In genomic region chr15:67801142-67801541, GRCh38 we compare ENCODE assay signal across 39 cellular contexts. TPM values are rescaled to one million over a fixed set of nuclear protein-coding genes. Genes with fewer than 3 reads are reported as not detected.
"Had no signal": no experiment of that assay in that cellular context is flagged by ENCODE, and none has a peak within 500 bp of the region (broad histone marks: within the 10 kb centered on the region; RNA-seq: fewer than 3 reads in every experiment).

No MANE protein-coding gene starts in this region.

- H3K27me3 Mint-ChIP-seq: activated CD4-positive, alpha-beta memory T cell treated with anti-CD3 and anti-CD28 coated beads for 36 hours; activated CD4-positive, alpha-beta T cell treated with anti-CD3 and anti-CD28 coated beads for 36 hours; activated CD4-positive, alpha-beta T cell treated with anti-CD3 and anti-CD28 coated beads, Interleukin-2, amount 10 ng/mL, durations not matched to agents 24 days and 14 days; activated naive CD4-positive, alpha-beta T cell treated with anti-CD3 and anti-CD28 coated beads, Interleukin-2, amount 10 ng/mL, durations not matched to agents 7 days and 5 days; activated naive CD8-positive, alpha-beta T cell treated with anti-CD3 and anti-CD28 coated beads, Interleukin-2, amount 10 ng/mL, durations not matched to agents 7 days and 5 days; activated T-cell treated with anti-CD3 and anti-CD28 coated beads, Interleukin-2, amount 50 U/mL, for 24 hours; brain; central memory CD8-positive, alpha-beta T cell; T-cell had no signal

- H3K9me3 ChIP-seq: ascending aorta, breast epithelium, esophagus squamous epithelium, gastroesophageal sphincter had no signal

- H3K4me3 ChIP-seq: ascending aorta, breast epithelium, esophagus squamous epithelium, gastroesophageal sphincter had no signal

- H3K27ac Mint-ChIP-seq: activated CD4-positive, alpha-beta memory T cell treated with anti-CD3 and anti-CD28 coated beads for 36 hours; activated CD4-positive, alpha-beta T cell treated with anti-CD3 and anti-CD28 coated beads for 36 hours; activated CD4-positive, alpha-beta T cell treated with anti-CD3 and anti-CD28 coated beads, Interleukin-2, amount 10 ng/mL, durations not matched to agents 24 days and 14 days; activated CD8-positive, alpha-beta T cell treated with anti-CD3 and anti-CD28 coated beads, Interleukin-2, amount 10 ng/mL, durations not matched to agents 7 days and 5 days; activated naive CD4-positive, alpha-beta T cell treated with anti-CD3 and anti-CD28 coated beads, Interleukin-2, amount 10 ng/mL, durations not matched to agents 7 days and 5 days; activated naive CD4-positive, alpha-beta T cell treated with anti-CD3 and anti-CD28 coated beads, Interleukin-2, amount 50 U/mL, for 72 hours; activated naive CD8-positive, alpha-beta T cell treated with anti-CD3 and anti-CD28 coated beads, Interleukin-2, amount 10 ng/mL, durations not matched to agents 7 days and 5 days; activated T-cell treated with anti-CD3 and anti-CD28 coated beads, Interleukin-2, amount 50 U/mL, for 24 hours; activated T-cell treated with anti-CD3 and anti-CD28 coated beads, Interleukin-2, amount 50 U/mL, for 72 hours; brain; T-cell; T-helper 1 cell treated with Interleukin-12 subunit alpha and Interleukin-12 subunit beta and Interleukin-4 antibody, amounts not matched to agents 30 μg/mL and 1 μg/mL, for 36 hours had no signal

- H3K27ac ChIP-seq: ascending aorta, breast epithelium, epithelial cell of prostate, esophagus squamous epithelium, gastroesophageal sphincter had no signal

- H3K36me3 ChIP-seq: breast epithelium had no signal

- H3K4me1 Mint-ChIP-seq: activated CD4-positive, alpha-beta T cell treated with anti-CD3 and anti-CD28 coated beads for 36 hours; activated naive CD8-positive, alpha-beta T cell treated with anti-CD3 and anti-CD28 coated beads, Interleukin-2, amount 10 ng/mL, durations not matched to agents 7 days and 5 days had no signal

- H3K9me3 Mint-ChIP-seq: activated CD4-positive, alpha-beta memory T cell treated with anti-CD3 and anti-CD28 coated beads for 36 hours; activated CD4-positive, alpha-beta T cell treated with anti-CD3 and anti-CD28 coated beads, Interleukin-2, amount 10 ng/mL, durations not matched to agents 24 days and 14 days; activated naive CD4-positive, alpha-beta T cell treated with anti-CD3 and anti-CD28 coated beads, Interleukin-2, amount 10 ng/mL, durations not matched to agents 7 days and 5 days; activated naive CD8-positive, alpha-beta T cell treated with anti-CD3 and anti-CD28 coated beads, Interleukin-2, amount 10 ng/mL, durations not matched to agents 7 days and 5 days; activated T-cell treated with anti-CD3 and anti-CD28 coated beads, Interleukin-2, amount 50 U/mL, for 24 hours; activated T-cell treated with anti-CD3 and anti-CD28 coated beads, Interleukin-2, amount 50 U/mL, for 72 hours; central memory CD8-positive, alpha-beta T cell; T-cell had no signal

- H3K4me3 Mint-ChIP-seq: activated CD4-positive, alpha-beta memory T cell treated with anti-CD3 and anti-CD28 coated beads for 36 hours; activated CD4-positive, alpha-beta T cell treated with anti-CD3 and anti-CD28 coated beads for 36 hours; activated CD4-positive, alpha-beta T cell treated with anti-CD3 and anti-CD28 coated beads, Interleukin-2, amount 10 ng/mL, durations not matched to agents 24 days and 14 days; activated CD8-positive, alpha-beta T cell treated with anti-CD3 and anti-CD28 coated beads, Interleukin-2, amount 10 ng/mL, durations not matched to agents 7 days and 5 days; activated naive CD4-positive, alpha-beta T cell treated with anti-CD3 and anti-CD28 coated beads, Interleukin-2, amount 10 ng/mL, durations not matched to agents 7 days and 5 days; activated naive CD8-positive, alpha-beta T cell treated with anti-CD3 and anti-CD28 coated beads, Interleukin-2, amount 10 ng/mL, durations not matched to agents 7 days and 5 days; activated T-cell treated with anti-CD3 and anti-CD28 coated beads, Interleukin-2, amount 50 U/mL, for 24 hours; activated T-cell treated with anti-CD3 and anti-CD28 coated beads, Interleukin-2, amount 50 U/mL, for 72 hours; brain; central memory CD8-positive, alpha-beta T cell; T-cell; T-helper 1 cell treated with Interleukin-12 subunit alpha and Interleukin-12 subunit beta and Interleukin-4 antibody, amounts not matched to agents 30 μg/mL and 1 μg/mL, for 36 hours had no signal

- FAIRE-seq: colon, endometrium, endothelial cell of umbilical vein had no signal

- H3K4me1 ChIP-seq: ascending aorta, breast epithelium, esophagus squamous epithelium, gastroesophageal sphincter had no signal

- DNase-seq: activated CD4-positive, alpha-beta memory T cell treated with anti-CD3 and anti-CD28 coated beads for 36 hours; activated CD4-positive, alpha-beta T cell treated with anti-CD3 and anti-CD28 coated beads for 36 hours; activated CD4-positive, alpha-beta T cell treated with anti-CD3 and anti-CD28 coated beads, Interleukin-2, amount 10 ng/mL, durations not matched to agents 24 days and 14 days; activated CD4-positive, CD25-positive, alpha-beta regulatory T cell; activated CD4-positive, CD25-positive, alpha-beta regulatory T cell treated with anti-CD3 and anti-CD28 coated beads, Interleukin-2, amount 50 U/mL, for 72 hours; activated CD8-positive, alpha-beta T cell treated with anti-CD3 and anti-CD28 coated beads, Interleukin-2, amount 10 ng/mL, durations not matched to agents 7 days and 5 days; activated gamma-delta T cell; activated naive CD4-positive, alpha-beta T cell; activated naive CD4-positive, alpha-beta T cell treated with anti-CD3 and anti-CD28 coated beads, Interleukin-2, amount 10 ng/mL, durations not matched to agents 7 days and 5 days; activated naive CD8-positive, alpha-beta T cell treated with anti-CD3 and anti-CD28 coated beads, Interleukin-2, amount 10 ng/mL, durations not matched to agents 7 days and 5 days; activated T-cell treated with anti-CD3 and anti-CD28 coated beads for 4 hours; activated T-cell treated with anti-CD3 and anti-CD28 coated beads, Interleukin-2, amount 50 U/mL, for 24 hours; activated T-cell treated with anti-CD3 and anti-CD28 coated beads, Interleukin-2, amount 50 U/mL, for 72 hours; cortex of kidney; effector CD8-positive, alpha-beta T cell; esophagus squamous epithelium; foreskin melanocyte; SW 1271; T-cell; T-helper 9 cell had no signal

- H3K27me3 ChIP-seq: ascending aorta, breast epithelium, esophagus squamous epithelium, gastroesophageal sphincter had no signal

- H3K36me3 Mint-ChIP-seq: activated naive CD4-positive, alpha-beta T cell treated with anti-CD3 and anti-CD28 coated beads, Interleukin-2, amount 10 ng/mL, durations not matched to agents 7 days and 5 days had no signal

RNA-seq across cellular contexts. Expression of gene SKOR1, which starts 24.2 kb away (rescaled TPM):
- total RNA-seq: ascending aorta, fibroblast of villous mesenchyme, glomerular endothelial cell had no signal

RNA-seq across cellular contexts. Expression of gene RNU6-1, which starts 38.7 kb away (rescaled TPM):
- total RNA-seq: activated CD4-positive, alpha-beta memory T cell treated with anti-CD3 and anti-CD28 coated beads for 36 hours; activated CD4-positive, alpha-beta T cell treated with anti-CD3 and anti-CD28 coated beads for 36 hours; activated CD4-positive, alpha-beta T cell treated with anti-CD3 and anti-CD28 coated beads, Interleukin-2, amount 10 ng/mL, durations not matched to agents 24 days and 14 days; activated CD8-positive, alpha-beta T cell treated with anti-CD3 and anti-CD28 coated beads, Interleukin-2, amount 10 ng/mL, durations not matched to agents 7 days and 5 days; activated naive CD4-positive, alpha-beta T cell treated with anti-CD3 and anti-CD28 coated beads, Interleukin-2, amount 50 U/mL, for 72 hours; activated naive CD8-positive, alpha-beta T cell treated with anti-CD3 and anti-CD28 coated beads, Interleukin-2, amount 10 ng/mL, durations not matched to agents 7 days and 5 days; activated T-cell treated with anti-CD3 and anti-CD28 coated beads, Interleukin-2, amount 50 U/mL, for 72 hours; ascending aorta; breast epithelium; cardiac septum; chondrocyte; dermis microvascular lymphatic vessel endothelial cell; endothelial cell of umbilical vein; esophagus squamous epithelium; fibroblast of lung; fibroblast of villous mesenchyme; gastroesophageal sphincter; glomerular endothelial cell; T-cell; T-helper 2 cell treated with Interferon-gamma antibody and Interleukin-4, amounts not matched to agents 100 ng/mL and 5 ng/mL, for 36 hours had no signal
- polyA plus RNA-seq: endothelial cell of umbilical vein, esophagus, fibroblast of lung had no signal
